ENCODE assay signal across 12 cellular contexts in genomic region chr20:50704039-50704438, GRCh38. TPM values are rescaled to one million over a fixed set of nuclear protein-coding genes. Genes with fewer than 3 reads are reported as not detected.
"Had no signal": no experiment of that assay in that cellular context is flagged by ENCODE, and none has a peak within 500 bp of the region (broad histone marks: within the 10 kb centered on the region; RNA-seq: fewer than 3 reads in every experiment).

No MANE protein-coding gene starts in this region.

RNA-seq across cellular contexts. Expression of gene RIPOR3, which starts 12.7 kb away (rescaled TPM):
- total RNA-seq: activated B cell treated with CpG ODN at 0.5 μM for 24 hours; activated CD4-positive, alpha-beta memory T cell treated with anti-CD3 and anti-CD28 coated beads for 36 hours; activated CD4-positive, alpha-beta memory T cell treated with anti-CD3 and anti-CD28 coated beads, Interleukin-2, amount 10 ng/mL, durations not matched to agents 7 days and 5 days; activated CD4-positive, alpha-beta T cell treated with anti-CD3 and anti-CD28 coated beads for 36 hours; activated CD4-positive, alpha-beta T cell treated with anti-CD3 and anti-CD28 coated beads, Interleukin-2, amount 10 ng/mL, durations not matched to agents 24 days and 14 days; activated CD4-positive, alpha-beta T cell treated with anti-CD3 and anti-CD28 coated beads, Interleukin-2, amount 10 ng/mL, durations not matched to agents 7 days and 5 days; activated CD8-positive, alpha-beta memory T cell treated with anti-CD3 and anti-CD28 coated beads for 36 hours; activated CD8-positive, alpha-beta memory T cell treated with anti-CD3 and anti-CD28 coated beads, Interleukin-2, amount 10 ng/mL, durations not matched to agents 7 days and 5 days; activated CD8-positive, alpha-beta T cell treated with anti-CD3 and anti-CD28 coated beads for 36 hours; activated CD8-positive, alpha-beta T cell treated with anti-CD3 and anti-CD28 coated beads, Interleukin-2, amount 10 ng/mL, durations not matched to agents 7 days and 5 days; T-helper 1 cell treated with Interleukin-12 subunit alpha and Interleukin-12 subunit beta and Interleukin-4 antibody, amounts not matched to agents 30 ng/mL and 1 ng/mL, for 36 hours; T-helper 2 cell treated with Interferon-gamma antibody and Interleukin-4, amounts not matched to agents 100 ng/mL and 5 ng/mL, for 36 hours had no signal
